3 cellular contexts compared by ENCODE assay signal in genomic region chr3:195620476-195620875, GRCh38. TPM values are rescaled to one million over a fixed set of nuclear protein-coding genes. Genes with fewer than 3 reads are reported as not detected.
"Had no signal": no experiment of that assay in that cellular context is flagged by ENCODE, and none has a peak within 500 bp of the region (broad histone marks: within the 10 kb centered on the region; RNA-seq: fewer than 3 reads in every experiment).

No MANE protein-coding gene starts in this region.

RNA-seq across cellular contexts. Expression of gene APOD, which starts 36.7 kb away (rescaled TPM):
- total RNA-seq: OCI-LY7, PC-3, SJSA1 had no signal
